In the genomic region with DNA sequence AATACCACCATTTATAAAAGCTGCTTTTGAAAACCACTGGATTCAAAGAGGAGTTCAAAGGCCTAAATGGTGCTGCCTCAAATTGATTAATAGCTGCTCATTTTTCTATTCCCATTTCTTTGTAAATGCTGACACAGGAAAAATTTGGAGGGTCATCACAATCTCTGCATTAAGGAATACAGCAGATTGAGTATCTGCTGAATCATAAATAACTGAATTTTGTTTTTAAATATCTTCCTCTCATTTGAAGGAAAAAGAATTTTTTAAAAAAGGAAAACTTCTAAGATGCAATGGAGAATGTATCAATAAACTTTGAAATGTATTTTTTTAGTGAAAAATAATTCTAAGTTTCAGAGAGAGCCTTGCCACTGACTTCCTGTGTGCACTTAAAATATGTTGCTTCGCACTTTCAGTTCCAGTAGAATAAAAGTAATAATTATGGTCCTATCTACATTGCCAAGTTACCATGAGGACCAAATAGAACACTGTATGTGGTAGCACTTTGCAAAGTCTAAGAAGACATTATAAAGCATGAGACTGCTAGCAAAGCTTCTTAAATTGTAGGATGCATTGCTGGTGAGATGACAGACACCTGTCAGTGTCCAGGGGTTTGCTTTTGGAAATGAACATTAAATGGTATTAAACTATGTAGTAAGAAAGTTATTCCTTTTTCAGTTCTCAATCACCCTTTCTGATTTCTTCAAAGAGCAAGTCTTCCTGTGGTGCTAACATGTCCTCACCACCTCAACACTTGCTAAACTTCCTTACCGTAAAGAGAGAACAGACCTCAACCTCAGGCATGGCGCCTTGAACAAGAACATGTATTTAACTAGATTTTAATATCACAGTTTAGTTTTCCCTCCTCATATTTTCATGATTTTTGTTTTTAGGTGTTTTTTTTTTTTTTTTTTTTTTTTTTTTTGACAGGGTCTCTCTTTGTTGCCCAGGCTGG, we compare ENCODE assay signal across 12 cellular contexts.
"Had no signal": no experiment of that assay in that cellular context is flagged by ENCODE, and none has a peak within 500 bp of the region (broad histone marks: within the 10 kb centered on the region; RNA-seq: fewer than 3 reads in every experiment).

No MANE protein-coding gene starts in this region.

- H3K4me1 Mint-ChIP-seq: activated naive CD8-positive, alpha-beta T cell treated with anti-CD3 and anti-CD28 coated beads, Interleukin-2, amount 10 ng/mL, durations not matched to agents 7 days and 5 days; central memory CD8-positive, alpha-beta T cell had no signal

- H3K4me1 ChIP-seq: esophagus squamous epithelium, tibial artery had no signal

- DNase-seq: activated CD4-positive, alpha-beta T cell treated with anti-CD3 and anti-CD28 coated beads, Interleukin-2, amount 50 U/mL, for 1 hour; activated CD8-positive, alpha-beta memory T cell treated with anti-CD3 and anti-CD28 coated beads for 24 hours; activated naive CD8-positive, alpha-beta T cell treated with anti-CD3 and anti-CD28 coated beads, Interleukin-2, amount 10 ng/mL, durations not matched to agents 7 days and 5 days; effector CD8-positive, alpha-beta T cell; esophagus squamous epithelium; stimulated activated CD4-positive, alpha-beta T cell treated with anti-CD3 and anti-CD28 coated beads, Interleukin-1b, Interleukin-23, amount 100 ng/mL, for 48 hours; tibial artery had no signal

- H3K4me3 Mint-ChIP-seq: activated naive CD8-positive, alpha-beta T cell treated with anti-CD3 and anti-CD28 coated beads, Interleukin-2, amount 10 ng/mL, durations not matched to agents 7 days and 5 days; brain; central memory CD8-positive, alpha-beta T cell; T-helper 2 cell treated with Interferon-gamma antibody and Interleukin-4, amounts not matched to agents 5 μg/mL and 100 μg/mL, for 36 hours had no signal

- H3K36me3 ChIP-seq: esophagus squamous epithelium, tibial artery had no signal

- H3K27ac Mint-ChIP-seq: activated naive CD8-positive, alpha-beta T cell treated with anti-CD3 and anti-CD28 coated beads, Interleukin-2, amount 10 ng/mL, durations not matched to agents 7 days and 5 days; brain; T-helper 2 cell treated with Interferon-gamma antibody and Interleukin-4, amounts not matched to agents 5 μg/mL and 100 μg/mL, for 36 hours had no signal

- FAIRE-seq: endothelial cell of umbilical vein, urothelium cell line had no signal

- H3K9me3 ChIP-seq: esophagus squamous epithelium, tibial artery had no signal

- H3K27me3 Mint-ChIP-seq: activated naive CD8-positive, alpha-beta T cell treated with anti-CD3 and anti-CD28 coated beads, Interleukin-2, amount 10 ng/mL, durations not matched to agents 7 days and 5 days; central memory CD8-positive, alpha-beta T cell had no signal

- H3K27me3 ChIP-seq: esophagus squamous epithelium, tibial artery had no signal

- H3K9me3 Mint-ChIP-seq: T-helper 2 cell treated with Interferon-gamma antibody and Interleukin-4, amounts not matched to agents 5 μg/mL and 100 μg/mL, for 36 hours had no signal

- H3K36me3 Mint-ChIP-seq: activated naive CD8-positive, alpha-beta T cell treated with anti-CD3 and anti-CD28 coated beads, Interleukin-2, amount 10 ng/mL, durations not matched to agents 7 days and 5 days; brain had no signal

- H3K4me3 ChIP-seq: esophagus squamous epithelium, tibial artery had no signal

- H3K27ac ChIP-seq: tibial artery had no signal
